Comparison of ENCODE assay signal across 10 cellular contexts in the genomic region with DNA sequence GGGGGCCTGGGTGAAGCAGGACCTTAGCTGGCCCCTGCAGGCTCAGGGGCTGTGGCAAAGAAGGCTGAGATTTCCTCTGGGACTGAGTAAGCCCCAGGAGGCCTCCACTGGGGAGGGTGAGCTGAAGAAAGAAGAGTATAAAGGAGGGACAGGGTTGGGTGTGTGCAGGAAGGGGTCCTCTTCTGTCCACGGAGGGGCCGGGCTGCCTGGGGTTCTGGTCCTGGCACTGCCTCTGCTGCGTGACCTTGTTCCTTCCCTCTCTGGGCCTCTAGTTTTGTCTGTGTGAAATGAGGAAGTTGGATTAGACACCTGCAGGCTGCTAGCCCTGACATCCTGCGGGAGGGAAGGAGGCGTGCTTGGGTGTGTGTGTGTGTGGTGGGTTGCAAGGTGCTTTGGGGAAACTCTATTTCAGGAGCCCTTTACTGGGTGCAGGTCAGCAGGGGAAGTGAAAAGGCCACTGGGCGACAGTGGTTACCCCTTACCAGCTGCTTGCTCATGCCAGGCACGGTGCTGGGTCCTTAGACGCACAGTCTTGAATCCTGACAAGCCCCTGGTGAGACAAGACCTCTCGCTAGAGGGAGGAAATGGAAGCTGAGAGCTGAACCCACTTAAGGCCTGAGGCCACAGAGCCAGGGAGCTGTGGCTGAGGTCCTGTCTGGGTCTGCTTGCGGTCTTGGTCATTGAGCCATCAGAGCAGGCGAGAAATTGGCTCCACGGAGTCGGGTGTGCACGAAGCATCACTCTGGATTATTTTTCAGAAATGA.
DNase-seq lines count a peak whose midpoint lies in the region; ATAC-seq and TF ChIP-seq lines count a peak whose summit lies in the region.
"Had no signal": no experiment of that assay in that cellular context is flagged by ENCODE, and none has a peak within 500 bp of the region (broad histone marks: within the 10 kb centered on the region; RNA-seq: fewer than 3 reads in every experiment).

No MANE protein-coding gene starts in this region.

- H3K27ac Mint-ChIP-seq in activated naive CD8-positive, alpha-beta T cell, result no peak overlapping the region
- no peak overlapping the region for H3K27ac Mint-ChIP-seq in activated naive CD8-positive, alpha-beta T cell treated with anti-CD3 and anti-CD28 coated beads for 36 hours

- no peak for DNase-seq in activated naive CD8-positive, alpha-beta T cell treated with anti-CD3 and anti-CD28 coated beads for 36 hours
- DNase-seq in RPMI8226 (peak; percentile 92), mucosa of descending colon (peak; percentile 38 to 79 (median 53)), NCI-H187 (lab: John Stamatoyannopoulos, UW) (no peak), dedifferentiated amniotic fluid mesenchymal stem cell (ENCODE audit: extremely low spot score) (no peak), NCI-H1417 treated with DMSO at 0.1 percent for 48 hours (lab: John Stamatoyannopoulos, UW) (no peak)
- DNase-seq: DND-41 had no signal

- no peak for TF ChIP-seq CTCF in mucosa of descending colon (IDR thresholded peaks at IDR 0.05)

- peak overlapping the region; percentile 31 for H3K4me3 Mint-ChIP-seq in activated naive CD8-positive, alpha-beta T cell
- no peak overlapping the region for H3K4me3 Mint-ChIP-seq in activated naive CD8-positive, alpha-beta T cell treated with anti-CD3 and anti-CD28 coated beads for 36 hours

- no peaks in the 10 kb centered on the region for H3K9me3 ChIP-seq in mucosa of descending colon

- H3K9me3 Mint-ChIP-seq in activated naive CD8-positive, alpha-beta T cell (ENCODE audit: low read depth), result no peaks in the 10 kb centered on the region
- no peaks in the 10 kb centered on the region for H3K9me3 Mint-ChIP-seq in activated naive CD8-positive, alpha-beta T cell treated with anti-CD3 and anti-CD28 coated beads for 36 hours

- peaks cover 12% of the 10 kb centered on the region for H3K4me1 ChIP-seq in mucosa of descending colon (ENCODE audit: low read depth)

- ATAC-seq in HG02938 (IDR thresholded peaks at IDR 0.05; ENCODE audit: unreplicated experiment) (peak; percentile 64), mucosa of descending colon (peak; percentile 59)

- peaks cover 27% of the 10 kb centered on the region for H3K4me1 Mint-ChIP-seq in activated naive CD8-positive, alpha-beta T cell (ENCODE audit: low read depth)
- H3K4me1 Mint-ChIP-seq in activated naive CD8-positive, alpha-beta T cell treated with anti-CD3 and anti-CD28 coated beads for 36 hours, result peaks cover 20% of the 10 kb centered on the region

- no peak overlapping the region for H3K4me3 ChIP-seq in mucosa of descending colon
- H3K4me3 ChIP-seq: lung had no signal

- H3K36me3 Mint-ChIP-seq in activated naive CD8-positive, alpha-beta T cell, result no peaks in the 10 kb centered on the region
- H3K36me3 Mint-ChIP-seq in activated naive CD8-positive, alpha-beta T cell treated with anti-CD3 and anti-CD28 coated beads for 36 hours, result no peaks in the 10 kb centered on the region

- H3K36me3 ChIP-seq in mucosa of descending colon (ENCODE audit: low read depth), result no peaks in the 10 kb centered on the region

- no peaks in the 10 kb centered on the region for H3K27me3 Mint-ChIP-seq in activated naive CD8-positive, alpha-beta T cell
- no peaks in the 10 kb centered on the region for H3K27me3 Mint-ChIP-seq in activated naive CD8-positive, alpha-beta T cell treated with anti-CD3 and anti-CD28 coated beads for 36 hours

- intact Hi-C loops in mucosa of descending colon (cut with DNase I, micrococcal nuclease), result no loop called here

Comparison
In these comparisons a context has a peak if more than half of its experiments do, and no peak if none do; other contexts are left out.
1. DNase-seq: peak in RPMI8226 (single experiment) and mucosa of descending colon (3 of 3); none in activated naive CD8-positive, alpha-beta T cell treated with anti-CD3 and anti-CD28 coated beads for 36 hours (single experiment), NCI-H187 (0 of 2), dedifferentiated amniotic fluid mesenchymal stem cell (single experiment) and NCI-H1417 treated with DMSO at 0.1 percent for 48 hours (single experiment).